Comparison of ENCODE assay signal across 17 cellular contexts in genomic region chr4:183014361-183015084, GRCh38.
DNase-seq lines count a peak whose midpoint lies in the region; ATAC-seq and TF ChIP-seq lines count a peak whose summit lies in the region.
"Had no signal": no experiment of that assay in that cellular context is flagged by ENCODE, and none has a peak within 500 bp of the region (broad histone marks: within the 10 kb centered on the region; RNA-seq: fewer than 3 reads in every experiment).

No MANE protein-coding gene starts in this region.

- TF ChIP-seq CTCF in choroid plexus epithelial cell (conservative IDR thresholded peaks at IDR 0.05; ENCODE audit: low read depth, low read length) (no peak), left ventricle myocardium inferior (IDR thresholded peaks at IDR 0.05; ENCODE audit: borderline replicate concordance) (no peak), tibial nerve (IDR thresholded peaks at IDR 0.05) (no peak)

- WGBS in tibial nerve, 2 donors, result 67 to 78% methylated on average over 15 of the region's 15 CpGs

- H3K36me3 Mint-ChIP-seq in naive thymus-derived CD8-positive, alpha-beta T cell, result peaks cover 0 to 4% (median 0%) of the 10 kb centered on the region in 3 donors

- H3K4me1 ChIP-seq in left ventricle myocardium inferior, result no peaks in the 10 kb centered on the region
- H3K4me1 ChIP-seq in tibial nerve, result no peaks in the 10 kb centered on the region

- no peak for TF ChIP-seq POLR2A in tibial nerve (IDR thresholded peaks at IDR 0.05)

- POLR2A ChIA-PET in naive thymus-derived CD8-positive, alpha-beta T cell (lab: Charles Lee), result no interaction called here

- H3K27me3 ChIP-seq in left ventricle myocardium inferior (ENCODE audit: low read depth) (peaks cover 93% of the 10 kb centered on the region), tibial nerve (peaks cover 0 to 13% of the 10 kb centered on the region in 2 donors)

- intact Hi-C loops in Right ventricle myocardium superior (cut with DNase I), result no loop called here
- intact Hi-C loops in cardiac septum (cut with DNase I), result no loop called here
- intact Hi-C loops in left ventricle myocardium inferior (cut with micrococcal nuclease), result no loop called here

- TF ChIP-seq EP300 in tibial nerve (IDR thresholded peaks at IDR 0.05), result no peak

- H3K9me3 Mint-ChIP-seq in naive thymus-derived CD8-positive, alpha-beta T cell, result peaks cover 0 to 2% (median 0%) of the 10 kb centered on the region in 9 donors
- H3K9me3 Mint-ChIP-seq: CD4-positive, alpha-beta T cell; HFFc6 had no signal

- H3K4me3 ChIP-seq in choroid plexus epithelial cell (ENCODE audit: low read depth, low read length) (no peak overlapping the region), left ventricle myocardium inferior (no peak overlapping the region), tibial nerve (no peak overlapping the region)

- peaks cover 1 to 41% (median 16%) of the 10 kb centered on the region in 5 donors for H3K27me3 Mint-ChIP-seq in naive thymus-derived CD8-positive, alpha-beta T cell
- H3K27me3 Mint-ChIP-seq: B cell had no signal

- no peaks in the 10 kb centered on the region for H3K4me1 Mint-ChIP-seq in naive thymus-derived CD8-positive, alpha-beta T cell
- H3K4me1 Mint-ChIP-seq: B cell had no signal

- no peak overlapping the region for H3K27ac Mint-ChIP-seq in naive thymus-derived CD8-positive, alpha-beta T cell
- H3K27ac Mint-ChIP-seq: B cell; CD4-positive, alpha-beta T cell; HFFc6 had no signal

- DNase-seq in Right ventricle myocardium superior (peak; percentile 58), cardiac septum (ENCODE audit: low spot score) (no peak), choroid plexus epithelial cell (ENCODE audit: low read depth) (peak; percentile 2), left ventricle myocardium inferior (peak; percentile 35), medulla oblongata (ENCODE audit: extremely low spot score) (no peak), tibial nerve (ENCODE audit: low spot score in 2 of 2) (no peak)
- DNase-seq in naive thymus-derived CD8-positive, alpha-beta T cell, result no peak
- DNase-seq: C1 segment of cervical spinal cord; Calu3; CD4-positive, alpha-beta T cell; DMS153; DND-41; GDM1; HCEC 1CT; HFFc6 had no signal

- H3K9me3 ChIP-seq in left ventricle myocardium inferior (replicated peaks) (no peaks in the 10 kb centered on the region), tibial nerve (no peaks in the 10 kb centered on the region)

- no peaks in the 10 kb centered on the region for H3K36me3 ChIP-seq in left ventricle myocardium inferior
- no peaks in the 10 kb centered on the region for H3K36me3 ChIP-seq in tibial nerve

- peak; percentile 85 for ATAC-seq in Right ventricle myocardium superior (ENCODE audit: poor library complexity)
- ATAC-seq in naive thymus-derived CD8-positive, alpha-beta T cell, result no peak
- ATAC-seq: HepG2 had no signal

- H3K27ac ChIP-seq in left ventricle myocardium inferior (replicated peaks) (no peak overlapping the region), tibial nerve (no peak overlapping the region)

- no peak overlapping the region for H3K4me3 Mint-ChIP-seq in naive thymus-derived CD8-positive, alpha-beta T cell
- H3K4me3 Mint-ChIP-seq: B cell; CD4-positive, alpha-beta T cell; HFFc6 had no signal

Comparison
In these comparisons a context has a peak if more than half of its experiments do, and no peak if none do; other contexts are left out.
1. DNase-seq: peak in Right ventricle myocardium superior (single experiment), choroid plexus epithelial cell (single experiment) and left ventricle myocardium inferior (single experiment); none in cardiac septum (single experiment), naive thymus-derived CD8-positive, alpha-beta T cell (0 of 10), medulla oblongata (single experiment) and tibial nerve (0 of 2).